16 cellular contexts compared by ENCODE assay signal in genomic region chr9:129040113-129040643, GRCh38. TPM values are rescaled to one million over a fixed set of nuclear protein-coding genes. Genes with fewer than 3 reads are reported as not detected.
DNase-seq lines count a peak whose midpoint lies in the region; ATAC-seq and TF ChIP-seq lines count a peak whose summit lies in the region.
"Had no signal": no experiment of that assay in that cellular context is flagged by ENCODE, and none has a peak within 500 bp of the region (broad histone marks: within the 10 kb centered on the region; RNA-seq: fewer than 3 reads in every experiment).

No MANE protein-coding gene starts in this region.

- ATAC-seq in activated T-cell treated with anti-CD3 and anti-CD28 coated beads, Interleukin-2, amount 50 U/mL, for 4 hours, result no peak
- ATAC-seq in activated T-cell treated with anti-CD3 and anti-CD28 coated beads, Interleukin-2, amount 50 U/mL, for 72 hours (replicated peaks in 1 of 2), result no peak
- no peak for ATAC-seq in T-helper 17 cell
- ATAC-seq in stimulated activated effector memory CD8-positive, alpha-beta T cell treated with anti-CD3 and anti-CD28 coated beads, Interleukin-12 subunit alpha, Interleukin-12 subunit beta, amount 100 ng/mL, for 72 hours, result no peak
- ATAC-seq: HCT116 had no signal

- no peaks in the 10 kb centered on the region for H3K27me3 Mint-ChIP-seq in activated T-cell treated with anti-CD3 and anti-CD28 coated beads, Interleukin-2, amount 50 U/mL, for 4 hours (ENCODE audit: low read depth)
- no peaks in the 10 kb centered on the region for H3K27me3 Mint-ChIP-seq in activated T-cell treated with anti-CD3 and anti-CD28 coated beads, Interleukin-2, amount 50 U/mL, for 72 hours (ENCODE audit: low read depth)
- no peaks in the 10 kb centered on the region for H3K27me3 Mint-ChIP-seq in T-helper 17 cell

- H3K9me3 ChIP-seq in T-helper 17 cell (ENCODE audit: control insufficient read depth, low read length, poor library complexity, severe bottlenecking), result no peaks in the 10 kb centered on the region

- no peak for DNase-seq in activated T-cell treated with anti-CD3 and anti-CD28 coated beads, Interleukin-2, amount 50 U/mL, for 4 hours
- DNase-seq in activated T-cell treated with anti-CD3 and anti-CD28 coated beads, Interleukin-2, amount 50 U/mL, for 72 hours, result no peak
- DNase-seq in T-helper 17 cell (no peak), erythroblast (lab: John Stamatoyannopoulos, UW) (peak; percentile 83 to 91), NCI-H226 (no peak), NCI-H748 treated with DMSO at 0.1 percent for 48 hours (lab: John Stamatoyannopoulos, UW) (no peak)
- no peak for DNase-seq in stimulated activated effector memory CD8-positive, alpha-beta T cell treated with anti-CD3 and anti-CD28 coated beads, Interleukin-12 subunit alpha, Interleukin-12 subunit beta, amount 100 ng/mL, for 72 hours (ENCODE audit: low spot score in 2 of 2)
- DNase-seq in activated CD8-positive, alpha-beta memory T cell treated with anti-CD3 and anti-CD28 coated beads, Interleukin-2, amount 50 U/mL, for 48 hours, result no peak
- DNase-seq: 8988T, DMS 273 treated with DMSO at 0.1 percent for 48 hours, GF-D8, NCI-H1436, NCI-H2029, NCI-H2171, NCI-H82 had no signal

- peak overlapping the region; percentile 38 for H3K4me3 Mint-ChIP-seq in activated T-cell treated with anti-CD3 and anti-CD28 coated beads, Interleukin-2, amount 50 U/mL, for 4 hours
- H3K4me3 Mint-ChIP-seq in activated T-cell treated with anti-CD3 and anti-CD28 coated beads, Interleukin-2, amount 50 U/mL, for 72 hours, result no peak overlapping the region
- H3K4me3 Mint-ChIP-seq in T-helper 17 cell, result peak overlapping the region; percentile 47
- H3K4me3 Mint-ChIP-seq in stimulated activated effector memory CD8-positive, alpha-beta T cell treated with anti-CD3 and anti-CD28 coated beads, Interleukin-12 subunit alpha, Interleukin-12 subunit beta, amount 100 ng/mL, for 72 hours, result no peak overlapping the region

- no peak overlapping the region for H3K27ac Mint-ChIP-seq in activated T-cell treated with anti-CD3 and anti-CD28 coated beads, Interleukin-2, amount 50 U/mL, for 72 hours
- no peak overlapping the region for H3K27ac Mint-ChIP-seq in T-helper 17 cell
- peak overlapping the region; percentile 43 for H3K27ac Mint-ChIP-seq in stimulated activated effector memory CD8-positive, alpha-beta T cell treated with anti-CD3 and anti-CD28 coated beads, Interleukin-12 subunit alpha, Interleukin-12 subunit beta, amount 100 ng/mL, for 72 hours

- H3K9me3 Mint-ChIP-seq in activated T-cell treated with anti-CD3 and anti-CD28 coated beads, Interleukin-2, amount 50 U/mL, for 4 hours, result no peaks in the 10 kb centered on the region
- H3K9me3 Mint-ChIP-seq in activated T-cell treated with anti-CD3 and anti-CD28 coated beads, Interleukin-2, amount 50 U/mL, for 72 hours, result no peaks in the 10 kb centered on the region
- H3K9me3 Mint-ChIP-seq in stimulated activated effector memory CD8-positive, alpha-beta T cell treated with anti-CD3 and anti-CD28 coated beads, Interleukin-12 subunit alpha, Interleukin-12 subunit beta, amount 100 ng/mL, for 72 hours, result no peaks in the 10 kb centered on the region

- H3K36me3 Mint-ChIP-seq in activated T-cell treated with anti-CD3 and anti-CD28 coated beads, Interleukin-2, amount 50 U/mL, for 4 hours (ENCODE audit: insufficient read depth), result peaks cover 10% of the 10 kb centered on the region
- H3K36me3 Mint-ChIP-seq in activated T-cell treated with anti-CD3 and anti-CD28 coated beads, Interleukin-2, amount 50 U/mL, for 72 hours (ENCODE audit: insufficient read depth in 2 of 2), result peaks cover 2 to 10% of the 10 kb centered on the region in 2 donors
- H3K36me3 Mint-ChIP-seq in T-helper 17 cell (ENCODE audit: low read depth), result peaks cover 2% of the 10 kb centered on the region
- peaks cover 52% of the 10 kb centered on the region for H3K36me3 Mint-ChIP-seq in stimulated activated effector memory CD8-positive, alpha-beta T cell treated with anti-CD3 and anti-CD28 coated beads, Interleukin-12 subunit alpha, Interleukin-12 subunit beta, amount 100 ng/mL, for 72 hours

- no peak for TF ChIP-seq POLR2A in erythroblast (IDR thresholded peaks at IDR 0.05; ENCODE audit: low read length)

- peaks cover 32% of the 10 kb centered on the region for H3K4me1 Mint-ChIP-seq in activated T-cell treated with anti-CD3 and anti-CD28 coated beads, Interleukin-2, amount 50 U/mL, for 4 hours (ENCODE audit: low read depth)
- H3K4me1 Mint-ChIP-seq in activated T-cell treated with anti-CD3 and anti-CD28 coated beads, Interleukin-2, amount 50 U/mL, for 72 hours (ENCODE audit: low read depth), result peaks cover 27% of the 10 kb centered on the region
- H3K4me1 Mint-ChIP-seq in T-helper 17 cell, result peaks cover 24% of the 10 kb centered on the region
- peaks cover 38% of the 10 kb centered on the region for H3K4me1 Mint-ChIP-seq in stimulated activated effector memory CD8-positive, alpha-beta T cell treated with anti-CD3 and anti-CD28 coated beads, Interleukin-12 subunit alpha, Interleukin-12 subunit beta, amount 100 ng/mL, for 72 hours

RNA-seq across cellular contexts. Expression of gene MIGA2, which starts 3.8 kb away (rescaled TPM):
- total RNA-seq in activated T-cell treated with anti-CD3 and anti-CD28 coated beads, Interleukin-2, amount 50 U/mL, for 4 hours, result 10 to 100 TPM; 42.4 to 50.9 (median 46.6) TPM
- total RNA-seq in activated T-cell treated with anti-CD3 and anti-CD28 coated beads, Interleukin-2, amount 50 U/mL, for 72 hours, result 10 to 100 TPM; 38.5 to 41.5 TPM
- 10 to 100 TPM; 64.2 to 81.4 TPM for total RNA-seq in T-helper 17 cell

RNA-seq across cellular contexts. Expression of gene SH3GLB2, which starts 12.0 kb away (rescaled TPM):
- 10 to 100 TPM; 37.5 to 43.2 (median 40.9) TPM for total RNA-seq in activated T-cell treated with anti-CD3 and anti-CD28 coated beads, Interleukin-2, amount 50 U/mL, for 4 hours
- total RNA-seq in activated T-cell treated with anti-CD3 and anti-CD28 coated beads, Interleukin-2, amount 50 U/mL, for 72 hours, result 10 to 100 TPM; 41.3 to 41.8 TPM
- total RNA-seq in T-helper 17 cell, result 10 to 100 TPM; 82.2 to 87.1 TPM

RNA-seq across cellular contexts. Expression of gene DOLPP1, which starts 40.7 kb away (rescaled TPM):
- 10 to 100 TPM; 27.5 to 30.5 (median 30.3) TPM for total RNA-seq in activated T-cell treated with anti-CD3 and anti-CD28 coated beads, Interleukin-2, amount 50 U/mL, for 4 hours
- total RNA-seq in activated T-cell treated with anti-CD3 and anti-CD28 coated beads, Interleukin-2, amount 50 U/mL, for 72 hours, result 10 to 100 TPM; 17.1 to 22.3 TPM
- 1 to 10 TPM; 5.3 to 8.0 TPM for total RNA-seq in T-helper 17 cell

Comparison
In these comparisons a context has a peak if more than half of its experiments do, and no peak if none do; other contexts are left out.
1. H3K4me3 Mint-ChIP-seq: peak in activated T-cell treated with anti-CD3 and anti-CD28 coated beads, Interleukin-2, amount 50 U/mL, for 4 hours (single experiment) and T-helper 17 cell (single experiment); none in activated T-cell treated with anti-CD3 and anti-CD28 coated beads, Interleukin-2, amount 50 U/mL, for 72 hours (0 of 2) and stimulated activated effector memory CD8-positive, alpha-beta T cell treated with anti-CD3 and anti-CD28 coated beads, Interleukin-12 subunit alpha, Interleukin-12 subunit beta, amount 100 ng/mL, for 72 hours (single experiment).
2. DNase-seq: peak in erythroblast (2 of 2); none in activated T-cell treated with anti-CD3 and anti-CD28 coated beads, Interleukin-2, amount 50 U/mL, for 4 hours (single experiment), activated T-cell treated with anti-CD3 and anti-CD28 coated beads, Interleukin-2, amount 50 U/mL, for 72 hours (0 of 2), T-helper 17 cell (0 of 3), stimulated activated effector memory CD8-positive, alpha-beta T cell treated with anti-CD3 and anti-CD28 coated beads, Interleukin-12 subunit alpha, Interleukin-12 subunit beta, amount 100 ng/mL, for 72 hours (0 of 2), NCI-H226 (single experiment), NCI-H748 treated with DMSO at 0.1 percent for 48 hours (single experiment) and activated CD8-positive, alpha-beta memory T cell treated with anti-CD3 and anti-CD28 coated beads, Interleukin-2, amount 50 U/mL, for 48 hours (single experiment).